Comparison of ENCODE assay signal across 1 cellular context in genomic region chr15:101025116-101025885, GRCh38.
TF ChIP-seq lines count a peak whose summit lies in the region.

No MANE protein-coding gene starts in this region.

TF ChIP-seq in H1, 55 proteins besides CTCF, POLR2A, EP300 and RAD21 (continued from another document):
- TF ChIP-seq POLR2AphosphoS5 (IDR thresholded peaks at IDR 0.05; ENCODE audit: low read depth, low read length) (no peak), SAP30 (IDR thresholded peaks at IDR 0.05; ENCODE audit: insufficient read depth, insufficient replicate concordance, low read length) (no peak), YY1 (IDR thresholded peaks at IDR 0.05; ENCODE audit: low read depth, low read length) (no peak), CREB1 (IDR thresholded peaks at IDR 0.05) (no peak), SP1 (IDR thresholded peaks at IDR 0.05; ENCODE audit: low read depth, low read length) (no peak), SP2 (IDR thresholded peaks at IDR 0.05; ENCODE audit: low read length) (no peak)
